ENCODE assay signal across 11 cellular contexts in genomic region chr9:99052849-99053715, GRCh38. TPM values are rescaled to one million over a fixed set of nuclear protein-coding genes. Genes with fewer than 3 reads are reported as not detected.
DNase-seq lines count a peak whose midpoint lies in the region; ATAC-seq and TF ChIP-seq lines count a peak whose summit lies in the region.
"Had no signal": no experiment of that assay in that cellular context is flagged by ENCODE, and none has a peak within 500 bp of the region (broad histone marks: within the 10 kb centered on the region; RNA-seq: fewer than 3 reads in every experiment).

No MANE protein-coding gene starts in this region.

- H4K20me1 ChIP-seq in IMR-90 (ENCODE audit: insufficient read depth, low read length), result no peaks in the 10 kb centered on the region

- H3K4me3 Mint-ChIP-seq in progenitor cell of endocrine pancreas (ENCODE audit: low read depth), result no peak overlapping the region

- H2AK5ac ChIP-seq in IMR-90 (ENCODE audit: low read depth, low read length), result peak overlapping the region; percentile 77

- WGBS in IMR-90 (ENCODE audit: extremely low coverage in 2 of 2, insufficient read length in 1 of 2), 2 experiments, result no CpG with 5 or more reads among the region's 10 CpGs

- H3K36me3 ChIP-seq in IMR-90 (ENCODE audit: control insufficient read depth, insufficient read depth, low read length), result peaks cover 61% of the 10 kb centered on the region; the same call in 1 of the 2 replicates
- H3K36me3 ChIP-seq: Peyer's patch had no signal

- no peak overlapping the region; the same call in 1 of the 2 replicates for H2BK120ac ChIP-seq in IMR-90 (ENCODE audit: low read depth, low read length)

- H3K4me2 ChIP-seq in IMR-90 (ENCODE audit: low read depth, low read length), result no peak overlapping the region

- H3K27ac ChIP-seq in IMR-90 (ENCODE audit: insufficient read depth, low read length) (no peak overlapping the region), caudate nucleus (ENCODE audit: low read depth, low read length) (no peak overlapping the region)
- H3K27ac ChIP-seq: left ventricle myocardium inferior had no signal

- no peak for TF ChIP-seq POLR2A in IMR-90 (IDR thresholded peaks at IDR 0.05; ENCODE audit: low read depth, low read length)
- no peak for TF ChIP-seq POLR2A in NB4 (IDR thresholded peaks at IDR 0.05; ENCODE audit: extremely low read depth, insufficient read length)

- H3K27me3 ChIP-seq in IMR-90 (ENCODE audit: control insufficient read depth, insufficient read depth, low read length), result no peaks in the 10 kb centered on the region
- H3K27me3 ChIP-seq: Peyer's patch had no signal

- no peak for TF ChIP-seq CTCF in IMR-90 (conservative IDR thresholded peaks at IDR 0.05; ENCODE audit: low read depth, low read length)
- no peak for TF ChIP-seq CTCF in NB4 (IDR thresholded peaks at IDR 0.05; ENCODE audit: low read depth, low read length)
- no peak for TF ChIP-seq CTCF in progenitor cell of endocrine pancreas (IDR thresholded peaks at IDR 0.05; ENCODE audit: unreplicated experiment)

- no peak overlapping the region for H3K18ac ChIP-seq in IMR-90 (ENCODE audit: low read depth, low read length)

- H4K8ac ChIP-seq in IMR-90 (ENCODE audit: low read depth in 2 of 2, low read length in 2 of 2), result no peak overlapping the region

- peaks cover 15% of the 10 kb centered on the region for H3K4me1 Mint-ChIP-seq in progenitor cell of endocrine pancreas (ENCODE audit: low read depth)

- peak overlapping the region; percentile 10; the same call in 1 of the 2 replicates for H3K4ac ChIP-seq in IMR-90 (ENCODE audit: low read depth, low read length)

- H2AFZ ChIP-seq in IMR-90 (replicated peaks; ENCODE audit: low read length, poor library complexity), result no peak overlapping the region

- POLR2A ChIA-PET in IMR-90 (lab: Charles Lee; ENCODE audit: unreplicated experiment), result no interaction called here

- no peak overlapping the region for H3K23ac ChIP-seq in IMR-90 (ENCODE audit: low read depth, low read length)

- H3K79me1 ChIP-seq in IMR-90 (ENCODE audit: low read depth in 1 of 2, low read length in 2 of 2), result no peaks in the 10 kb centered on the region

- no peak overlapping the region for H2BK5ac ChIP-seq in IMR-90 (ENCODE audit: low read depth, low read length, poor library complexity, severe bottlenecking)

- TF ChIP-seq RAD21 in IMR-90 (IDR thresholded peaks at IDR 0.05; ENCODE audit: low read length), result no peak

- no peak overlapping the region for H3K9ac ChIP-seq in IMR-90 (ENCODE audit: low read depth, low read length)

- in situ Hi-C loops in IMR-90 (cut with MboI; ENCODE audit: low sequenced_read_pairs), result no loop called here

- no peak overlapping the region for H3K14ac ChIP-seq in IMR-90 (replicated peaks; ENCODE audit: low read depth, low read length)

- no peak overlapping the region for H4K5ac ChIP-seq in IMR-90 (ENCODE audit: low read depth, low read length)

- dilution Hi-C loops in IMR-90 (cut with HindIII; ENCODE audit: low sequenced_read_pairs, unreplicated experiment), result no loop called here

- ATAC-seq in IMR-90 (ENCODE audit: low read depth), result no peak

- peak overlapping the region; percentile 14 for H3K27ac Mint-ChIP-seq in progenitor cell of endocrine pancreas

- H3K4me3 ChIP-seq in IMR-90 (ENCODE audit: insufficient read depth, low read depth, low read length) (no peak overlapping the region), NB4 (ENCODE audit: low read depth, low read length) (no peak overlapping the region)
- H3K4me3 ChIP-seq: left ventricle myocardium inferior, Peyer's patch, skin epidermis had no signal

- H3K56ac ChIP-seq in IMR-90 (ENCODE audit: extremely low read depth, insufficient read depth, low read length), result no peak overlapping the region

- peak overlapping the region; percentile 41 for H2BK20ac ChIP-seq in IMR-90 (ENCODE audit: low read depth, low read length)

- H3K9me3 Mint-ChIP-seq in progenitor cell of endocrine pancreas (ENCODE audit: low read depth), result no peaks in the 10 kb centered on the region

- H3K9me3 ChIP-seq in IMR-90 (ENCODE audit: control insufficient read depth, insufficient read depth, low read length), result no peaks in the 10 kb centered on the region
- H3K9me3 ChIP-seq: left ventricle myocardium inferior, Peyer's patch had no signal

- 0 out of 3 replicates have a peak overlapping the region, but pooled peaks have one; percentile 4 for H2BK15ac ChIP-seq in IMR-90 (ENCODE audit: low read depth, low read length)

- CTCF ChIA-PET in IMR-90 (lab: Yijun Ruan, JAX), result interaction anchor here (0.5 kb wide), 1 partner anchor 1629 kb away, joined by 3 read pairs; no protein-coding TSS in a partner anchor

- intact Hi-C loops in IMR-90 (cut with micrococcal nuclease), result no loop called here

- DNase-seq in IMR-90 (no peak), NB4 (ENCODE audit: low read depth) (peak; percentile 88), caudate nucleus (lab: John Stamatoyannopoulos, UW) (peak in 31 of 61 donors; percentile 6 to 81 (median 38)), progenitor cell of endocrine pancreas (ENCODE audit: low spot score, unreplicated experiment) (no peak), NCI-H1092 (lab: John Stamatoyannopoulos, UW) (no peak), H4 (ENCODE audit: low spot score) (no peak), cortex of kidney (lab: John Stamatoyannopoulos, UW) (no peak)
- DNase-seq: hypothalamus, left ventricle myocardium inferior, Peyer's patch had no signal

- peaks cover 25% of the 10 kb centered on the region for H3K4me1 ChIP-seq in IMR-90 (ENCODE audit: control insufficient read depth, insufficient read depth, low read length)

- H3K9me1 ChIP-seq in IMR-90 (ENCODE audit: insufficient read depth, low read length), result peaks cover 38% of the 10 kb centered on the region

- no peak overlapping the region for H2AK9ac ChIP-seq in IMR-90 (replicated peaks; ENCODE audit: low read depth, low read length, poor library complexity)

- no TSS peak for BruUV-seq in IMR-90 (replicated peaks; lab: Mats Ljungman, UMichigan)

- peaks cover 1% of the 10 kb centered on the region for H3K27me3 Mint-ChIP-seq in progenitor cell of endocrine pancreas

- H3K36me3 Mint-ChIP-seq in progenitor cell of endocrine pancreas (ENCODE audit: insufficient read depth), result no peaks in the 10 kb centered on the region

- no peak overlapping the region; the same call in 1 of the 2 replicates for H4K91ac ChIP-seq in IMR-90 (ENCODE audit: insufficient read depth, low read depth, low read length)

TF ChIP-seq in IMR-90, 13 proteins besides CTCF, POLR2A, EP300 and RAD21:
- TF ChIP-seq MXI1 (IDR thresholded peaks at IDR 0.05; ENCODE audit: borderline replicate concordance, low read depth, low read length) (no peak), RFX5 (IDR thresholded peaks at IDR 0.05; ENCODE audit: low read depth, low read length) (no peak), RCOR1 (IDR thresholded peaks at IDR 0.05; ENCODE audit: insufficient replicate concordance, low read length) (no peak), ELK1 (IDR thresholded peaks at IDR 0.05; ENCODE audit: borderline replicate concordance, low read depth, low read length) (no peak), BHLHE40 (IDR thresholded peaks at IDR 0.05; ENCODE audit: low read depth, low read length) (no peak), CHD1 (IDR thresholded peaks at IDR 0.05; ENCODE audit: low read depth, low read length) (no peak), SMC3 (IDR thresholded peaks at IDR 0.05; ENCODE audit: low read depth, low read length) (no peak), NFE2L2 (IDR thresholded peaks at IDR 0.05; ENCODE audit: low read depth, low read length) (no peak), MAZ (IDR thresholded peaks at IDR 0.05; ENCODE audit: borderline replicate concordance, low read depth, low read length) (no peak), MAFK (IDR thresholded peaks at IDR 0.05; ENCODE audit: low read depth, low read length) (no peak), CEBPB (IDR thresholded peaks at IDR 0.05; ENCODE audit: low read depth, low read length) (no peak), USF2 (IDR thresholded peaks at IDR 0.05; ENCODE audit: low read depth, low read length) (no peak), FOS (IDR thresholded peaks at IDR 0.05; ENCODE audit: low read depth, low read length) (no peak)

RNA-seq across cellular contexts. Expression of gene TGFBR1, which starts 51.8 kb away (rescaled TPM):
- total RNA-seq in IMR-90 (2012; rRNA removed) (57.8 and 75.3 TPM in 2 replicates), progenitor cell of endocrine pancreas (93.8 and 96.6 TPM in 2 replicates)
- 10.2 and 15.1 TPM in 2 replicates for polyA plus RNA-seq in IMR-90 (2012; rRNA removed)
- 7.8 and 11.8 TPM in 2 replicates for polyA plus RNA-seq in IMR-90 (2012; cell fraction: cytosol; rRNA removed)
- 1.8 and 11.2 TPM in 2 replicates for polyA plus RNA-seq in IMR-90 (2012; cell fraction: nucleus; rRNA removed; ENCODE audit: low replicate concordance)
- total RNA-seq in H4 (2014; rRNA removed; shearing (Covaris generic)), result 31.7 and 35.7 TPM in 2 replicates

Comparison
In these comparisons a context has a peak if more than half of its experiments do, and no peak if none do; other contexts are left out.
1. DNase-seq: peak in NB4 (single experiment) and caudate nucleus (31 of 61); none in IMR-90 (single experiment), progenitor cell of endocrine pancreas (single experiment), NCI-H1092 (single experiment), H4 (single experiment) and cortex of kidney (single experiment).